ENCODE assay signal across 2 cellular contexts in genomic region chr6:46159229-46159628, GRCh38.
TF ChIP-seq lines count a peak whose summit lies in the region.

No MANE protein-coding gene starts in this region.

TF ChIP-seq in HepG2, 621 proteins besides CTCF, POLR2A, EP300 and RAD21:
- TF ChIP-seq MAFK (conservative IDR thresholded peaks at IDR 0.05 in 1 of 2, IDR thresholded peaks at IDR 0.05 in 1 of 2; ENCODE audit: low read length in 2 of 2), result peak; percentile 61 to 70
- TF ChIP-seq ZNF780A (CRISPR knock-in tag; IDR thresholded peaks at IDR 0.05), result no peak
- TF ChIP-seq, protein P1, sequence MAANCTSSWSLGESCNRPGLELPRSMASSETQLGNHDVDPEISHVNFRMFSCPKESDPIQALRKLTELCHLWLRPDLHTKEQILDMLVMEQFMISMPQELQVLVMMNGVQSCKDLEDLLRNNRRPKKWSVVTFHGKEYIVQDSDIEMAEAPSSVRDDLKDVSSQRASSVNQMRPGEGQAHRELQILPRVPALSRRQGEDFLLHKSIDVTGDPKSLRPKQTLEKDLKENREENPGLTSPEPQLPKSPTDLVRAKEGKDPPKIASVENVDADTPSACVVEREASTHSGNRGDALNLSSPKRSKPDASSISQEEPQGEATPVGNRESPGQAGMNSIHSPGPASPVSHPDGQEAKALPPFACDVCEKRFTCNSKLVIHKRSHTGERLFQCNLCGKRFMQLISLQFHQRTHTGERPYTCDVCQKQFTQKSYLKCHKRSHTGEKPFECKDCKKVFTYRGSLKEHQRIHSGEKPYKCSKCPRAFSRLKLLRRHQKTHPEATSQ (CRISPR knock-in tag; IDR thresholded peaks at IDR 0.05; ENCODE audit: borderline replicate concordance), result no peak
- peak; percentile 57 for TF ChIP-seq MAFF (IDR thresholded peaks at IDR 0.05; ENCODE audit: low read depth, low read length)
- no peak for TF ChIP-seq FOXC1 (CRISPR knock-in tag; IDR thresholded peaks at IDR 0.05; ENCODE audit: borderline replicate concordance)

TF ChIP-seq in K562, 482 proteins besides CTCF, POLR2A, EP300 and RAD21:
- TF ChIP-seq PCBP2 (IDR thresholded peaks at IDR 0.05; ENCODE audit: low read depth, low read length, poor library complexity, severe bottlenecking) (no peak), GABPB1 (CRISPR knock-in tag; IDR thresholded peaks at IDR 0.05) (no peak), ZFX (CRISPR knock-in tag; IDR thresholded peaks at IDR 0.05) (no peak), PTBP1 (IDR thresholded peaks at IDR 0.05; ENCODE audit: low read depth, low read length) (no peak), ZNF316 (IDR thresholded peaks at IDR 0.05) (0 out of 2 replicates have a peak, but pooled peaks have one; percentile 12)
